ENCODE assay signal across 8 cellular contexts in the genomic region with DNA sequence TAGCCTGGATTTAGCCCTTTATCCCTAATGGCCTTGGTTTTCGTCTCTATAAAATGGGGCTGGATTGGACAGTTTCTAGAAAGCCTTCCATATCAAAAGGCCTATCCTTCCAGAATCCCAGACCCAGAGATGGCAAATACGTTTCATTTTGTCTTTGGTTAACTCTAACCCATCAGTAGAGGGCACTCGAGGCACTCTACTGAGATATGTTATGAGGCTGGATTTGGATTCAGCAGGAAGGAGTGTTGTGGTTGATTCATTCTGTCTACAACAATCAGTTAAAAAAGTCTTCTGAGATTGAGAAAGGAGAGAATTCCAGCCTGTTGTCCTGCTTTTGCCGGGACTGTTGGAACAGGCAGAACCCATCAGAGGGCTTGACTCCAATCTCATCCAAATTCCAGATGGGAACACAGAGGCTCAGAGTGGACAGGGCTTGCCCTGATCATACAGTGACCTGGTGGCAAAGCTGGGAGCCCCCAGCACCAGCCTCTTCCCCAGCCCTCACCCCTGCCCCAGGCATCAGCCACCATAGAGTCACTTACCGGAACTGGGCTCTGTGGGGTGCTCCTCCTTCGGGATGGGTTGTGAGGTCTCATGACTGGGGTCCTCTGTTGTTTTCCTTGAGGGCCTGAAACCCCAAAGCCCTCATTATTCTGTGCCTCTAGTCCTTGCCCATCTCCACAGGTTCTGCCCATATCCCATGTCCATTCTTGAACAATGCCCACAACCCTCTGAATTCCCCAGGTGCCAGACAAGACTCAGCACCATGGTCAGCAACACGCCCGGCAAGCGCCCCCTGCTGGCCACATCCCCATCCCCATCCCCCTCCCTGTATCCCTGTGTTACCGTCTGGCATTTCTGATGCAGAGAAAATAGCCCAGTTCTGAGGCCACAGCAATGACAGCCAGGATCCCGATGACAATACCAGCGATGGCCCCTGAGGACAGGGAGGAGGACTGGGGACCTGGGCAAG.
DNase-seq lines count a peak whose midpoint lies in the region; ATAC-seq and TF ChIP-seq lines count a peak whose summit lies in the region.
"Had no signal": no experiment of that assay in that cellular context is flagged by ENCODE, and none has a peak within 500 bp of the region (broad histone marks: within the 10 kb centered on the region; RNA-seq: fewer than 3 reads in every experiment).

No MANE protein-coding gene starts in this region.

- POLR2A ChIA-PET in HEK293T (lab: Yijun Ruan, JAX) = no interaction called here

- ATAC-seq in stimulated activated effector memory CD8-positive, alpha-beta T cell treated with anti-CD3 and anti-CD28 coated beads, Interleukin-12 subunit alpha, Interleukin-12 subunit beta, amount 100 ng/mL, for 72 hours = peak; percentile 24
- ATAC-seq in GM21619 (IDR thresholded peaks at IDR 0.05; ENCODE audit: unreplicated experiment) = no peak

- no peak overlapping the region for H3K4me3 Mint-ChIP-seq in stimulated activated effector memory CD8-positive, alpha-beta T cell treated with anti-CD3 and anti-CD28 coated beads, Interleukin-12 subunit alpha, Interleukin-12 subunit beta, amount 100 ng/mL, for 72 hours
- H3K4me3 Mint-ChIP-seq: activated B cell treated with CpG ODN at 0.5 μM for 24 hours had no signal

- no peaks in the 10 kb centered on the region for H3K36me3 Mint-ChIP-seq in stimulated activated effector memory CD8-positive, alpha-beta T cell treated with anti-CD3 and anti-CD28 coated beads, Interleukin-12 subunit alpha, Interleukin-12 subunit beta, amount 100 ng/mL, for 72 hours

- CTCF ChIA-PET in HEK293T (lab: Yijun Ruan, JAX) = interaction anchor here (0.6 kb wide), 1 partner anchor 687 kb away, joined by 3 read pairs; no protein-coding TSS in a partner anchor

- peak; percentile 81 for DNase-seq in DMS53 (lab: John Stamatoyannopoulos, UW)
- peak; percentile 60 for DNase-seq in HEK293T (ENCODE audit: extremely low spot score)
- peak; percentile 49 for DNase-seq in RPMI8226
- DNase-seq in fibroblast of peridontal ligament (ENCODE audit: extremely low read depth) = peak; percentile 42
- DNase-seq in stimulated activated effector memory CD8-positive, alpha-beta T cell treated with anti-CD3 and anti-CD28 coated beads, Interleukin-12 subunit alpha, Interleukin-12 subunit beta, amount 100 ng/mL, for 72 hours (ENCODE audit: low spot score in 2 of 2) = no peak
- DNase-seq in NK-92 (lab: John Stamatoyannopoulos, UW; ENCODE audit: unreplicated experiment) = no peak
- DNase-seq: activated B cell treated with CpG ODN at 0.5 μM for 24 hours had no signal

- H3K9me3 Mint-ChIP-seq in stimulated activated effector memory CD8-positive, alpha-beta T cell treated with anti-CD3 and anti-CD28 coated beads, Interleukin-12 subunit alpha, Interleukin-12 subunit beta, amount 100 ng/mL, for 72 hours = peaks cover 25% of the 10 kb centered on the region

- no peak overlapping the region for H3K27ac Mint-ChIP-seq in stimulated activated effector memory CD8-positive, alpha-beta T cell treated with anti-CD3 and anti-CD28 coated beads, Interleukin-12 subunit alpha, Interleukin-12 subunit beta, amount 100 ng/mL, for 72 hours
- H3K27ac Mint-ChIP-seq: activated B cell treated with CpG ODN at 0.5 μM for 24 hours had no signal

- no peaks in the 10 kb centered on the region for H3K4me1 Mint-ChIP-seq in stimulated activated effector memory CD8-positive, alpha-beta T cell treated with anti-CD3 and anti-CD28 coated beads, Interleukin-12 subunit alpha, Interleukin-12 subunit beta, amount 100 ng/mL, for 72 hours
- H3K4me1 Mint-ChIP-seq: activated B cell treated with CpG ODN at 0.5 μM for 24 hours had no signal

TF ChIP-seq in HEK293T, 16 proteins besides CTCF, POLR2A, EP300 and RAD21:
- TF ChIP-seq BHLHE40 (IDR thresholded peaks at IDR 0.05; ENCODE audit: borderline replicate concordance) = no peak
- TF ChIP-seq ARNT (IDR thresholded peaks at IDR 0.05) = no peak
- no peak for TF ChIP-seq SUZ12 (IDR thresholded peaks at IDR 0.05)
- TF ChIP-seq NFRKB (IDR thresholded peaks at IDR 0.05) = no peak
- no peak for TF ChIP-seq LEF1 (IDR thresholded peaks at IDR 0.05; ENCODE audit: borderline replicate concordance)
- no peak for TF ChIP-seq FOXM1 (IDR thresholded peaks at IDR 0.05; ENCODE audit: borderline replicate concordance)
- TF ChIP-seq ZNF384 (IDR thresholded peaks at IDR 0.05) = no peak
- no peak for TF ChIP-seq CTBP1 (IDR thresholded peaks at IDR 0.05; ENCODE audit: borderline replicate concordance)
- TF ChIP-seq SP1 (IDR thresholded peaks at IDR 0.05) = no peak
- no peak for TF ChIP-seq HDGF (IDR thresholded peaks at IDR 0.05; ENCODE audit: borderline replicate concordance)
- no peak for TF ChIP-seq ELF4 (IDR thresholded peaks at IDR 0.05)
- no peak for TF ChIP-seq L3MBTL2 (conservative IDR thresholded peaks at IDR 0.05)
- TF ChIP-seq TARDBP (IDR thresholded peaks at IDR 0.05) = no peak
- TF ChIP-seq FOXA1 (IDR thresholded peaks at IDR 0.05) = no peak
- no peak for TF ChIP-seq PKNOX1 (IDR thresholded peaks at IDR 0.05)
- no peak for TF ChIP-seq FOXK2 (IDR thresholded peaks at IDR 0.05)

Comparison
In these comparisons a context has a peak if more than half of its experiments do, and no peak if none do; other contexts are left out.
1. DNase-seq: peak in DMS53 (single experiment), HEK293T (single experiment), RPMI8226 (single experiment) and fibroblast of peridontal ligament (single experiment); none in stimulated activated effector memory CD8-positive, alpha-beta T cell treated with anti-CD3 and anti-CD28 coated beads, Interleukin-12 subunit alpha, Interleukin-12 subunit beta, amount 100 ng/mL, for 72 hours (0 of 2) and NK-92 (single experiment).